ENCODE assay signal across 10 cellular contexts in the genomic region with DNA sequence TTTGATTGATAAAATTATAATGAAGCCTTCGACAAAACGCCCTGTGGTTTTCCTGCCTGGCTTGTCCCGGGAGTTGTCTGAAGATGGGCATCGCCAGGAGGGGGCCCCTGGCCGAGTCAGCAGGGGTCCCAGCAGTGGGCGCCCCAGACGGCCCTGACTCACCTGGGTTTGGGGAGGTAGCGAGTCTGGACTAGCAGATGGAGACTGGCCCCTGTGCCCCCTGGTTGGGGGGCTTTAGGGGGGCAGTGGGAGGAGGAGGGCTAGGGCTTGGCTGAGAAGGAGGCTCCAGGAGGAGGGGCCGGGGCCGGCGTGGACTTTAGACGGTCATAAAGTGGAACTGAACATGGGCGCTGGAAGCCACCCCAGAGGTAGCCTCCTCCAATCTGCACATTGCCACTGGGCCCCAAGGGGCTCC. TPM values are rescaled to one million over a fixed set of nuclear protein-coding genes. Genes with fewer than 3 reads are reported as not detected.
DNase-seq lines count a peak whose midpoint lies in the region; ATAC-seq and TF ChIP-seq lines count a peak whose summit lies in the region.
"Had no signal": no experiment of that assay in that cellular context is flagged by ENCODE, and none has a peak within 500 bp of the region (broad histone marks: within the 10 kb centered on the region; RNA-seq: fewer than 3 reads in every experiment).

No MANE protein-coding gene starts in this region.

- WGBS in GM23248 (ENCODE audit: low coverage in 1 of 2, low lambda C conversion rate in 2 of 2, missing lambda C conversion rate in 2 of 2), 2 experiments, result 55 to 61% methylated on average over 9 to 13 of the region's 13 CpGs

- no peak overlapping the region for H3K27ac ChIP-seq in GM23248
- H3K27ac ChIP-seq in WERI-Rb-1, result no peak overlapping the region

- H3K9me2 ChIP-seq in GM23248 (ENCODE audit: insufficient read depth), result no peaks in the 10 kb centered on the region

- H3F3A ChIP-seq in GM23248 (ENCODE audit: insufficient read depth), result peaks cover 12% of the 10 kb centered on the region; the same call in 1 of the 2 replicates

- ATAC-seq in esophagus mucosa (peak; percentile 2), Right ventricle myocardium superior (ENCODE audit: poor library complexity) (no peak)

- peak overlapping the region; percentile 79 for H3K9ac ChIP-seq in GM23248

- in situ Hi-C loops in GM23248 (cut with MboI), result no loop called here

- no peaks in the 10 kb centered on the region for H4K20me1 ChIP-seq in GM23248 (ENCODE audit: insufficient read depth)

- no peaks in the 10 kb centered on the region for H3K36me3 ChIP-seq in GM23248 (ENCODE audit: low read depth)
- peaks cover 8% of the 10 kb centered on the region; the same call in 1 of the 2 replicates for H3K36me3 ChIP-seq in WERI-Rb-1

- H3K4me2 ChIP-seq in GM23248 (ENCODE audit: unreplicated experiment), result peak overlapping the region; percentile 86

- H3K79me2 ChIP-seq in GM23248 (ENCODE audit: insufficient read depth), result no peaks in the 10 kb centered on the region

- no peak for DNase-seq in GM23248
- DNase-seq in WERI-Rb-1, result no peak
- DNase-seq in retinal pigment epithelial cell (ENCODE audit: low read depth), result no peak
- no peak for DNase-seq in Right ventricle myocardium superior
- no peak for DNase-seq in midbrain (lab: John Stamatoyannopoulos, UW)
- no peak for DNase-seq in DMS 273 treated with DMSO at 0.1 percent for 48 hours (lab: John Stamatoyannopoulos, UW)
- DNase-seq in activated CD4-positive, CD25-positive, alpha-beta regulatory T cell treated with anti-CD3 and anti-CD28 coated beads, Interleukin-2, amount 50 U/mL, for 72 hours, result no peak
- DNase-seq: NCI-H1930 had no signal

- H3K27me3 ChIP-seq in GM23248 (replicated peaks; ENCODE audit: insufficient read depth) (no peaks in the 10 kb centered on the region), WERI-Rb-1 (ENCODE audit: insufficient read depth, low read depth, severe bottlenecking) (no peaks in the 10 kb centered on the region)

- peak overlapping the region; percentile 83 for H3K4me3 ChIP-seq in GM23248
- H3K4me3 ChIP-seq in WERI-Rb-1 (ENCODE audit: low read depth, low read length), result peak overlapping the region; percentile 70
- peak overlapping the region; percentile 75 for H3K4me3 ChIP-seq in retinal pigment epithelial cell (ENCODE audit: low read length)

- TF ChIP-seq CTCF in WERI-Rb-1 (IDR thresholded peaks at IDR 0.05; ENCODE audit: low read depth, low read length), result 0 out of 2 replicates have a peak, but pooled peaks have one; percentile 7
- peak; percentile 9 for TF ChIP-seq CTCF in retinal pigment epithelial cell (conservative IDR thresholded peaks at IDR 0.05; ENCODE audit: low read depth, low read length)

- H3K4me1 ChIP-seq in GM23248 (ENCODE audit: insufficient read depth), result peaks cover 22% of the 10 kb centered on the region

- intact Hi-C loops in Right ventricle myocardium superior (cut with DNase I), result no loop called here

- peak overlapping the region; percentile 76; the same call in 1 of the 2 replicates for H2AFZ ChIP-seq in GM23248

- H3K9me3 ChIP-seq in GM23248 (ENCODE audit: low read depth), result no peaks in the 10 kb centered on the region
- no peaks in the 10 kb centered on the region for H3K9me3 ChIP-seq in WERI-Rb-1 (ENCODE audit: severe bottlenecking)

RNA-seq across cellular contexts. Expression of a gene that starts 0.4 kb away (rescaled TPM):
- total RNA-seq in GM23248 (2014; rRNA removed; shearing (Covaris generic)), result 1.6 and 1.9 TPM in 2 replicates
- polyA plus RNA-seq in GM23248 (2016; fragmentation: Nextera tagmentation; extraction: Ambion mirVana), result 1.0 and 1.4 TPM in 2 replicates
- total RNA-seq in esophagus mucosa (0.24 TPM), Right ventricle myocardium superior (0.54 TPM)

RNA-seq across cellular contexts. Expression of a gene that starts 19.7 kb away (rescaled TPM):
- not detected in 2 replicates for total RNA-seq in GM23248 (2014; rRNA removed; shearing (Covaris generic))
- not detected in 2 replicates for polyA plus RNA-seq in GM23248 (2016; fragmentation: Nextera tagmentation; extraction: Ambion mirVana)
- total RNA-seq in esophagus mucosa (0.28 TPM), Right ventricle myocardium superior (0.11 TPM)
- total RNA-seq: myocyte had no signal

RNA-seq across cellular contexts. Expression of a gene that starts 42.3 kb away (rescaled TPM):
- total RNA-seq in GM23248 (2014; rRNA removed; shearing (Covaris generic)), result 10.2 and 13.4 TPM in 2 replicates
- polyA plus RNA-seq in GM23248 (2016; fragmentation: Nextera tagmentation; extraction: Ambion mirVana), result 8.7 and 10.2 TPM in 2 replicates
- total RNA-seq in esophagus mucosa (43.7 TPM), Right ventricle myocardium superior (5.3 TPM)
